Comparison of ENCODE assay signal across 1 cellular context in genomic region chr6:6224933-6225486, GRCh38.
TF ChIP-seq lines count a peak whose summit lies in the region.

No MANE protein-coding gene starts in this region.

TF ChIP-seq in GM12878, 131 proteins besides CTCF, POLR2A, EP300 and RAD21 (continued from another document):
- no peak for TF ChIP-seq PRDM15 (CRISPR knock-in tag; IDR thresholded peaks at IDR 0.05)
- TF ChIP-seq KLF5 (IDR thresholded peaks at IDR 0.05; ENCODE audit: partially characterized antibody) = no peak
- no peak for TF ChIP-seq NFXL1 (IDR thresholded peaks at IDR 0.05; ENCODE audit: borderline replicate concordance)
- TF ChIP-seq TAF1 (IDR thresholded peaks at IDR 0.05; ENCODE audit: borderline replicate concordance, low read depth, low read length) = no peak
- TF ChIP-seq DPF2 (IDR thresholded peaks at IDR 0.05) = no peak
- no peak for TF ChIP-seq BRCA1 (IDR thresholded peaks at IDR 0.05; ENCODE audit: low read depth, low read length)
- TF ChIP-seq TCF12 (IDR thresholded peaks at IDR 0.05; ENCODE audit: low read depth, low read length) = no peak
- TF ChIP-seq ESRRA (IDR thresholded peaks at IDR 0.05; ENCODE audit: low read length) = no peak
- no peak for TF ChIP-seq YY1 (IDR thresholded peaks at IDR 0.05; ENCODE audit: low read depth, low read length)
- no peak for TF ChIP-seq ZBTB33 (IDR thresholded peaks at IDR 0.05)
- no peak for TF ChIP-seq GATAD2B (conservative IDR thresholded peaks at IDR 0.05; ENCODE audit: low read depth)
- TF ChIP-seq NBN (IDR thresholded peaks at IDR 0.05) = no peak
